ENCODE assay signal across 9 cellular contexts in genomic region chr16:3609895-3610697, GRCh38. TPM values are rescaled to one million over a fixed set of nuclear protein-coding genes. Genes with fewer than 3 reads are reported as not detected.
A peak's percentile ranks its signal among the peaks of the same experiment; 100 is the strongest.
DNase-seq lines count a peak whose midpoint lies in the region; ATAC-seq and TF ChIP-seq lines count a peak whose summit lies in the region.
"Had no signal": no experiment of that assay in that cellular context is flagged by ENCODE, and none has a peak within 500 bp of the region (broad histone marks: within the 10 kb centered on the region; RNA-seq: fewer than 3 reads in every experiment).

No MANE protein-coding gene starts in this region.

- no peaks in the 10 kb centered on the region for H3K36me3 ChIP-seq in SJCRH30

- no peaks in the 10 kb centered on the region for H3K27me3 ChIP-seq in H9 (ENCODE audit: insufficient read depth, low read length)
- H3K27me3 ChIP-seq in SJCRH30: no peaks in the 10 kb centered on the region

- no peak overlapping the region for H2BK120ac ChIP-seq in H9 (ENCODE audit: low read depth, low read length, poor library complexity, severe bottlenecking)

- H3K27ac Mint-ChIP-seq in H9: no peak overlapping the region

- H3K4me2 ChIP-seq in H9 (ENCODE audit: insufficient read depth, insufficient read length, low read length): peak overlapping the region; percentile 87

- H3K9ac ChIP-seq in H9 (ENCODE audit: extremely low read depth, insufficient read length, low read length): peak overlapping the region; percentile 40

- H3K18ac ChIP-seq in H9 (ENCODE audit: insufficient read length, low read depth, low read length): no peak overlapping the region

- H3K4me1 ChIP-seq in H9 (ENCODE audit: insufficient read depth, low read length): no peaks in the 10 kb centered on the region
- H3K4me1 ChIP-seq in SJCRH30: no peaks in the 10 kb centered on the region; the same call in 1 of the 2 replicates

- no peak overlapping the region for H3K27ac ChIP-seq in H9 (ENCODE audit: insufficient read length, low read depth, low read length)
- H3K27ac ChIP-seq in SJCRH30: no peak overlapping the region

- H3K79me2 ChIP-seq in H9 (ENCODE audit: insufficient read depth, low read length): peaks cover 7% of the 10 kb centered on the region

- ATAC-seq in GM21528 (IDR thresholded peaks at IDR 0.05; ENCODE audit: low FRiP score, unreplicated experiment) (no peak), GM21723 (IDR thresholded peaks at IDR 0.05; ENCODE audit: unreplicated experiment) (no peak)

- no peak overlapping the region for H2BK20ac ChIP-seq in H9 (ENCODE audit: low read depth, low read length, poor library complexity, severe bottlenecking)

- peaks cover 22 to 23% of the 10 kb centered on the region in 2 experiments for H3K4me1 Mint-ChIP-seq in H9

- no peaks in the 10 kb centered on the region for H3K9me3 Mint-ChIP-seq in H9

- H4K8ac ChIP-seq in H9 (replicated peaks; ENCODE audit: insufficient read length, low read depth, low read length): no peak overlapping the region

- H3T11ph ChIP-seq in H9 (ENCODE audit: low read length): no peak overlapping the region

- peaks cover 3 to 27% (median 25%) of the 10 kb centered on the region in 3 experiments for H3K36me3 Mint-ChIP-seq in H9 (ENCODE audit: insufficient read depth in 1 of 3, low read depth in 3 of 3)

- H3K23me2 ChIP-seq in H9 (ENCODE audit: insufficient read length, low read depth, low read length, poor library complexity, severe bottlenecking): peaks cover 4% of the 10 kb centered on the region

- H2BK15ac ChIP-seq in H9 (ENCODE audit: low read depth, low read length): no peak overlapping the region

- H2AK5ac ChIP-seq in H9 (ENCODE audit: insufficient read length, low read length): no peak overlapping the region

- H3K27me3 Mint-ChIP-seq in H9 (ENCODE audit: low read depth): no peaks in the 10 kb centered on the region

- H3K4me3 ChIP-seq in SJCRH30: peak overlapping the region; percentile 81; the same call in 1 of the 2 replicates
- peak overlapping the region; percentile 80 for H3K4me3 ChIP-seq in fibroblast of mammary gland (ENCODE audit: control insufficient read depth, low read depth, low read length)
- peak overlapping the region; percentile 97 for H3K4me3 ChIP-seq in skeletal muscle cell (ENCODE audit: low read depth, low read length)

- WGBS in H9 (ENCODE audit: extremely low coverage, insufficient read length, low lambda C conversion rate): no CpG with 5 or more reads among the region's 14 CpGs

- H4K5ac ChIP-seq in H9 (ENCODE audit: insufficient read length, low read depth, low read length): no peak overlapping the region

- peak overlapping the region; percentile 100 for H3K4me3 Mint-ChIP-seq in H9

- DNase-seq in H9 (no peak), SJCRH30 (no peak), fibroblast of mammary gland (ENCODE audit: low read depth) (no peak), skeletal muscle cell (ENCODE audit: low read depth) (no peak), NCI-H1694 treated with DMSO at 0.1 percent for 48 hours (lab: John Stamatoyannopoulos, UW) (no peak), SKM-1 (lab: John Stamatoyannopoulos, UW; ENCODE audit: unreplicated experiment) (no peak)

- TF ChIP-seq CTCF in H9 (conservative IDR thresholded peaks at IDR 0.05) (no peak), fibroblast of mammary gland (conservative IDR thresholded peaks at IDR 0.05; ENCODE audit: control insufficient read depth, insufficient read depth, low read depth, low read length) (no peak)

- no peaks in the 10 kb centered on the region for H4K20me1 ChIP-seq in H9 (ENCODE audit: control insufficient read depth, insufficient read depth, insufficient read length)

- H3K14ac ChIP-seq in H9 (ENCODE audit: insufficient read depth, low read length): no peak overlapping the region

- no peak overlapping the region for H3K56ac ChIP-seq in H9 (ENCODE audit: insufficient read length, low read depth, low read length)

- no peak overlapping the region for H2BK5ac ChIP-seq in H9 (ENCODE audit: insufficient read length, low read length)

- no peak overlapping the region for H3K4ac ChIP-seq in H9 (ENCODE audit: low read depth, low read length)

- H2AFZ ChIP-seq in H9 (ENCODE audit: low read length): no peak overlapping the region

- H3K9me3 ChIP-seq in H9 (ENCODE audit: control insufficient read depth, low read depth, low read length) (no peaks in the 10 kb centered on the region), SJCRH30 (replicated peaks) (no peaks in the 10 kb centered on the region)

- no peak overlapping the region for H2BK12ac ChIP-seq in H9 (ENCODE audit: insufficient read length, low read depth, low read length)

- no peak overlapping the region for H3K23ac ChIP-seq in H9 (ENCODE audit: insufficient read length, low read depth, low read length)

- H3K79me1 ChIP-seq in H9 (ENCODE audit: insufficient read depth, low read depth, low read length, poor library complexity, severe bottlenecking): peaks cover 3% of the 10 kb centered on the region

- H4K91ac ChIP-seq in H9 (ENCODE audit: insufficient read length, low read depth, low read length): no peak overlapping the region

RNA-seq across cellular contexts. Expression of gene SLX4, which starts 1.3 kb away (rescaled TPM):
- total RNA-seq in H9 (2021): 9.9 and 10.0 TPM in 2 replicates
- 6.5 and 7.6 TPM in 2 replicates for total RNA-seq in SJCRH30 (2014; rRNA removed; shearing (Covaris generic))

RNA-seq across cellular contexts. Expression of gene NLRC3, which starts 32.9 kb away (rescaled TPM):
- total RNA-seq in H9 (2021): 0.44 TPM in 2 replicates
- total RNA-seq in SJCRH30 (2014; rRNA removed; shearing (Covaris generic)): 0.02 and 0.05 TPM in 2 replicates
- total RNA-seq: M059J had no signal

RNA-seq across cellular contexts. Expression of gene DNASE1, which starts 44.4 kb away (rescaled TPM):
- 10.1 and 10.6 TPM in 2 replicates for total RNA-seq in H9 (2021)
- total RNA-seq in SJCRH30 (2014; rRNA removed; shearing (Covaris generic)): 17.4 and 19.3 TPM in 2 replicates
